8 cellular contexts compared by ENCODE assay signal in genomic region chr1:23978825-23979224, GRCh38. TPM values are rescaled to one million over a fixed set of nuclear protein-coding genes. Genes with fewer than 3 reads are reported as not detected.
DNase-seq lines count a peak whose midpoint lies in the region; ATAC-seq and TF ChIP-seq lines count a peak whose summit lies in the region.

No MANE protein-coding gene starts in this region.

- H3K27ac ChIP-seq in WERI-Rb-1 (peak overlapping the region; percentile 100), skin epidermis (peak overlapping the region in 12 of 21 experiments; percentile 22 to 100 (median 98))

- peaks cover 51% of the 10 kb centered on the region for H3K4me1 ChIP-seq in HAP-1

- H3K27me3 ChIP-seq in HAP-1 (ENCODE audit: low read depth) (no peaks in the 10 kb centered on the region), WERI-Rb-1 (ENCODE audit: insufficient read depth, low read depth, severe bottlenecking) (no peaks in the 10 kb centered on the region)

- H3K27me3 Mint-ChIP-seq in glutamatergic neuron (ENCODE audit: unreplicated experiment) = peaks cover 3% of the 10 kb centered on the region

- H3K4me3 ChIP-seq in HAP-1 (peak overlapping the region; percentile 97), WERI-Rb-1 (ENCODE audit: low read depth, low read length) (peak overlapping the region; percentile 94), skin epidermis (peak overlapping the region; percentile 58 to 97 (median 84))

- TF ChIP-seq CTCF in WERI-Rb-1 (IDR thresholded peaks at IDR 0.05; ENCODE audit: low read depth, low read length) = no peak
- TF ChIP-seq CTCF in glutamatergic neuron (IDR thresholded peaks at IDR 0.05; ENCODE audit: partially characterized antibody, unreplicated experiment) = no peak

- DNase-seq in HAP-1 (ENCODE audit: low spot score in 2 of 2) (no peak), WERI-Rb-1 (no peak), glutamatergic neuron (no peak), KG1 (lab: John Stamatoyannopoulos, UW) (no peak), SKM-1 treated with dmso at 0.1 percent for 144 hours (lab: John Stamatoyannopoulos, UW; ENCODE audit: unreplicated experiment) (no peak), GDM1 (lab: John Stamatoyannopoulos, UW) (no peak)

- H3K36me3 ChIP-seq in HAP-1 (replicated peaks) (peaks cover 46% of the 10 kb centered on the region), WERI-Rb-1 (peaks cover 60% of the 10 kb centered on the region)

- peaks cover 2% of the 10 kb centered on the region for H3K9me3 Mint-ChIP-seq in glutamatergic neuron (ENCODE audit: unreplicated experiment)

- H3K9me3 ChIP-seq in HAP-1 (no peaks in the 10 kb centered on the region), WERI-Rb-1 (ENCODE audit: severe bottlenecking) (no peaks in the 10 kb centered on the region)

- peak overlapping the region; percentile 95 for H3K4me3 Mint-ChIP-seq in glutamatergic neuron (ENCODE audit: unreplicated experiment)

- H3K27ac Mint-ChIP-seq in glutamatergic neuron (ENCODE audit: unreplicated experiment) = peak overlapping the region; percentile 95

- H3K36me3 Mint-ChIP-seq in glutamatergic neuron (ENCODE audit: unreplicated experiment) = no peaks in the 10 kb centered on the region

- H3K4me1 Mint-ChIP-seq in glutamatergic neuron (ENCODE audit: low read depth, unreplicated experiment) = peaks cover 32% of the 10 kb centered on the region

- no peak for ATAC-seq in GM18870 (IDR thresholded peaks at IDR 0.05; ENCODE audit: unreplicated experiment)

- in situ Hi-C loops in HAP-1 (cut with MboI; ENCODE audit: low sequenced_read_pairs) = no loop called here

RNA-seq across cellular contexts. Expression of gene SRSF10, which starts 1.3 kb away (rescaled TPM):
- 158 TPM for total RNA-seq in glutamatergic neuron (ENCODE audit: unreplicated experiment)

RNA-seq across cellular contexts. Expression of gene PNRC2, which starts 19.2 kb away (rescaled TPM):
- 106 TPM for total RNA-seq in glutamatergic neuron (ENCODE audit: unreplicated experiment)
